29 cellular contexts compared by ENCODE assay signal in the genomic region with DNA sequence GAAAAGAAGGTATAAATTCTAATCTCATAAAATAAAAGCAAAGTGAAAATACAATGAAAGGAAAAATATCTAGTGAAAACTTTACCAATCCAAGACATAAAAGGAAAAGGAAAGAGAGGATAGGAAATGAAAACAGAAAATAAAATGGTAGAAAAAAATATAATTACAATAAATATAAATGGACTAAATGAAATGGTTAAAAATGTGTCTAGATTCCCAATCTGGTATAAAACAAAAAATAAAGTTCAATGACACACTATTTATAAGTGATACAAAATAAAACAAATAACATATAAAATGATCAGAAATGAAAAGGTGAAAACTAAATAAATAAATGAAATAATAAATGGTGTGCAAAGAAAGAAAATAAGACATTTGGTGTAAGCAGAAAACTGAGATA.
"Had no signal": no experiment of that assay in that cellular context is flagged by ENCODE, and none has a peak within 500 bp of the region (broad histone marks: within the 10 kb centered on the region; RNA-seq: fewer than 3 reads in every experiment).

No MANE protein-coding gene starts in this region.

- H3K27me3 ChIP-seq: neural progenitor cell, ovary, right lobe of liver, stomach, thyroid gland, tibial nerve, upper lobe of left lung, vagina had no signal

- H3K36me3 ChIP-seq: neural progenitor cell, ovary, right lobe of liver, stomach, thoracic aorta, thyroid gland, tibial nerve, upper lobe of left lung, vagina had no signal

- H2AFZ ChIP-seq: parathyroid adenoma had no signal

- H3K4me3 ChIP-seq: neural progenitor cell, ovary, psoas muscle, right lobe of liver, skin epidermis, stomach, thoracic aorta, thyroid gland, tibial nerve, upper lobe of left lung, vagina had no signal

- H3K9ac ChIP-seq: neural progenitor cell, parathyroid adenoma had no signal

- H3K4me1 ChIP-seq: neural progenitor cell, parathyroid adenoma, psoas muscle, right lobe of liver, stomach, thyroid gland, tibial nerve, upper lobe of left lung, vagina had no signal

- H3K27ac ChIP-seq: neural progenitor cell, ovary, parathyroid adenoma, psoas muscle, right lobe of liver, skin epidermis, stomach, thoracic aorta, thyroid gland, tibial nerve, upper lobe of left lung, vagina had no signal

- DNase-seq: naive B cell; naive thymus-derived CD8-positive, alpha-beta T cell; occipital lobe; ovary; posterior cingulate gyrus; psoas muscle; right cardiac atrium; right lobe of liver; stimulated activated CD4-positive, alpha-beta T cell treated with anti-CD3 and anti-CD28 coated beads, Interleukin-15, amount 100 ng/mL, for 24 hours; stimulated activated CD4-positive, alpha-beta T cell treated with anti-CD3 and anti-CD28 coated beads, Interleukin-2, amount 100 ng/mL, for 24 hours; stimulated activated CD4-positive, alpha-beta T cell treated with anti-CD3 and anti-CD28 coated beads, Interleukin-2, amount 100 ng/mL, for 48 hours; stimulated activated CD4-positive, alpha-beta T cell treated with anti-CD3 and anti-CD28 coated beads, Interleukin-4, amount 100 ng/mL, for 24 hours; stimulated activated CD8-positive, alpha-beta memory T cell treated with anti-CD3 and anti-CD28 coated beads, Interleukin-4, amount 100 ng/mL, for 48 hours; stimulated activated naive B cell treated with anti-CD40 and anti-IgM and Interleukin-4, amounts not matched to agents 10 μg/mL and 1 μg/mL and 100 μg/mL, for 72 hours; stimulated activated naive CD4-positive, alpha-beta T cell treated with Interleukin-2 at 50 U/mL for 16 hours; stomach; thyroid gland; trophoblast cell; upper lobe of left lung had no signal

- H3K4me1 Mint-ChIP-seq: naive B cell; naive thymus-derived CD8-positive, alpha-beta T cell; nephron; neural progenitor cell; stimulated activated naive B cell treated with anti-CD40 and anti-IgM and Interleukin-4, amounts not matched to agents 10 μg/mL and 1 μg/mL and 100 μg/mL, for 72 hours had no signal

- ATAC-seq: naive thymus-derived CD8-positive, alpha-beta T cell; psoas muscle; right cardiac atrium; right lobe of liver; stimulated activated naive B cell treated with anti-CD40 and anti-IgM and Interleukin-4, amounts not matched to agents 10 μg/mL and 1 μg/mL and 100 μg/mL, for 72 hours had no signal

- H3K36me3 Mint-ChIP-seq: naive B cell; neural progenitor cell; stimulated activated naive B cell treated with anti-CD40 and anti-IgM and Interleukin-4, amounts not matched to agents 10 μg/mL and 1 μg/mL and 100 μg/mL, for 72 hours had no signal

- H3K9me3 Mint-ChIP-seq: neural progenitor cell; stimulated activated naive B cell treated with anti-CD40 and anti-IgM and Interleukin-4, amounts not matched to agents 10 μg/mL and 1 μg/mL and 100 μg/mL, for 72 hours; stimulated activated naive CD8-positive, alpha-beta T cell treated with anti-CD3 and anti-CD28 coated beads, Interleukin-15, Interleukin-2, amounts not matched to agents 100 ng/mL and 50 ng/mL, for 24 hours had no signal

- H3K4me3 Mint-ChIP-seq: naive B cell; naive thymus-derived CD8-positive, alpha-beta T cell; nephron; neural progenitor cell; stimulated activated naive B cell treated with anti-CD40 and anti-IgM and Interleukin-4, amounts not matched to agents 10 μg/mL and 1 μg/mL and 100 μg/mL, for 72 hours; stimulated activated naive CD8-positive, alpha-beta T cell treated with anti-CD3 and anti-CD28 coated beads, Interleukin-15, Interleukin-2, amounts not matched to agents 100 ng/mL and 50 ng/mL, for 24 hours had no signal

- FAIRE-seq: urothelium cell line had no signal

- H3K4me2 ChIP-seq: neural progenitor cell had no signal

- H3K9me3 ChIP-seq: ovary, psoas muscle, right lobe of liver, stomach, thoracic aorta, thyroid gland, tibial nerve, vagina had no signal

- H3K27ac Mint-ChIP-seq: naive B cell; naive thymus-derived CD8-positive, alpha-beta T cell; nephron; neural progenitor cell; progenitor cell of endocrine pancreas; stimulated activated naive B cell treated with anti-CD40 and anti-IgM and Interleukin-4, amounts not matched to agents 10 μg/mL and 1 μg/mL and 100 μg/mL, for 72 hours; stimulated activated naive CD8-positive, alpha-beta T cell treated with anti-CD3 and anti-CD28 coated beads, Interleukin-15, Interleukin-2, amounts not matched to agents 100 ng/mL and 50 ng/mL, for 24 hours had no signal
